ENCODE assay signal across 1 cellular context in the genomic region with DNA sequence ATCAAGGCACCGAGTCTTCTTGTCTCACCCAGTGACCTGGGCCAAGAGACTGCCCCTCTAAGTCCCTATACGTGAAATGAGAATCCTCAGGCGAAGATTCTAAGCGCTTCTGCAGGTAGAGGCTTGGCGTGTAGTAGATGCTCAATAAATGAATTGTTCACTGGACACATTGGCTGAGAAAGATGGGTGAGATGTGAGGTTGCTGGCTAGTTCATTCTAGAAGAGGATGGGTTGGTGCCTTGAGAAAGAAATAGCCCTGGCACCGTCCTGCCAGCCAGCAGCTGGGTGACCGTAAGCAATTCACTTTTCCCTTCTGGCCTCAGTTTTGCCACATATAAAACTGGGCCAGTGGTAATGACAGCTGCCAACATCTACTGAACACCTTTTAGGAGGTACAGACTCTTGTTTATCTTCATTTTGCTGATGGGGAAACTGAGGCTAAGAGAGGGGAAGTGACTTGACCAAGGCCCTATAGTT.
TF ChIP-seq lines count a peak whose summit lies in the region.

No MANE protein-coding gene starts in this region.

TF ChIP-seq in GM12878, 131 proteins besides CTCF, POLR2A, EP300 and RAD21 (continued from another document):
- no peak for TF ChIP-seq CBX3 (IDR thresholded peaks at IDR 0.05; ENCODE audit: borderline replicate concordance, low read depth)
- TF ChIP-seq TCF12 (IDR thresholded peaks at IDR 0.05; ENCODE audit: low read depth, low read length), result no peak
- TF ChIP-seq MLLT1 (IDR thresholded peaks at IDR 0.05), result 0 out of 2 replicates have a peak, but pooled peaks have one; percentile 7
- TF ChIP-seq HSF1 (IDR thresholded peaks at IDR 0.05; ENCODE audit: low read depth, low read length), result no peak
- no peak for TF ChIP-seq EED (IDR thresholded peaks at IDR 0.05; ENCODE audit: low read depth)
TF ChIP-seq in GM12878: peak in this region for 2.
